Comparison of ENCODE assay signal across 14 cellular contexts in the genomic region with DNA sequence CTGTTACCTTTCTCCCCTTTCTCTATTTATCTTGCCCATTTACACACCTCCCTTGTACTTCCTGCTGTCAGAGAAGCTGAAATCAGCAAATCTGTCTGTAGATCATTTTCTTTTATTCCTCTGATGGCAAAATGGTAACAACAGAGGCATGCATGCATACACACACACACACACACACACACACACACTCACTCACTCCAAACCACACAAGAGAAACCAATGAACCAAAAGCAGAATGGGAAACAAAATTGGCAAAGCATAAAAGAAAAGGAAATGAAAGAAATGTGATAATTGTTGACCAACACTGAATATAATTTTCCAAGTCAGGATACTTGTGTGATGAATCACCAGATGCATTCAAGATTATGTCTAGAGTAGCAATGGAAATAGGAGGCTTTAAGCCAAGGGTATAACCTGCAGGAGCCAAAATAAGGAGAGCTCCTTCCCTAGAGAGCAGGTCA.
DNase-seq lines count a peak whose midpoint lies in the region; ATAC-seq, FAIRE-seq and TF ChIP-seq lines count a peak whose summit lies in the region.
"Had no signal": no experiment of that assay in that cellular context is flagged by ENCODE, and none has a peak within 500 bp of the region (broad histone marks: within the 10 kb centered on the region; RNA-seq: fewer than 3 reads in every experiment).

No MANE protein-coding gene starts in this region.

- TF ChIP-seq POLR2A in uterus (IDR thresholded peaks at IDR 0.05) = no peak

- FAIRE-seq in pancreas (lab: Jason Lieb, UNC) = no peak

- H3K79me2 ChIP-seq in OCI-LY7 (ENCODE audit: insufficient read depth, low read depth, low read length) = no peaks in the 10 kb centered on the region

- TF ChIP-seq CTCF in pancreas (IDR thresholded peaks at IDR 0.05) (no peak), OCI-LY7 (conservative IDR thresholded peaks at IDR 0.05; ENCODE audit: low read length) (no peak), uterus (IDR thresholded peaks at IDR 0.05) (no peak), tibial artery (IDR thresholded peaks at IDR 0.05) (no peak)

- no peaks in the 10 kb centered on the region for H4K20me1 ChIP-seq in OCI-LY7 (ENCODE audit: insufficient read depth, low read length)

- intact Hi-C loops in pancreas (cut with DNase I) = no loop called here
- intact Hi-C loops in OCI-LY7 (cut with micrococcal nuclease; ENCODE audit: unreplicated experiment) = no loop called here
- intact Hi-C loops in uterus (cut with DNase I; ENCODE audit: low total_unique reads) = no loop called here
- intact Hi-C loops in tibial artery (cut with DNase I; ENCODE audit: low total_unique reads) = no loop called here

- no peak overlapping the region for H2AFZ ChIP-seq in OCI-LY7 (ENCODE audit: low read length)

- H3K4me3 ChIP-seq in pancreas (no peak overlapping the region), OCI-LY7 (ENCODE audit: low read depth, low read length, poor library complexity, severe bottlenecking) (no peak overlapping the region), uterus (no peak overlapping the region), tibial artery (no peak overlapping the region)
- H3K4me3 ChIP-seq: lung, stomach had no signal

- H3K36me3 ChIP-seq in pancreas (no peaks in the 10 kb centered on the region), OCI-LY7 (ENCODE audit: insufficient read depth, low read length) (no peaks in the 10 kb centered on the region), uterus (no peaks in the 10 kb centered on the region), tibial artery (no peaks in the 10 kb centered on the region)
- H3K36me3 ChIP-seq: stomach had no signal

- H3K9me3 ChIP-seq in pancreas = no peaks in the 10 kb centered on the region
- H3K9me3 ChIP-seq in OCI-LY7 (ENCODE audit: low read length) = no peaks in the 10 kb centered on the region
- H3K9me3 ChIP-seq in uterus = no peaks in the 10 kb centered on the region
- no peaks in the 10 kb centered on the region for H3K9me3 ChIP-seq in tibial artery
- H3K9me3 ChIP-seq: stomach had no signal

- H3K27me3 ChIP-seq in pancreas = no peaks in the 10 kb centered on the region
- no peaks in the 10 kb centered on the region for H3K27me3 ChIP-seq in uterus
- no peaks in the 10 kb centered on the region for H3K27me3 ChIP-seq in tibial artery
- H3K27me3 ChIP-seq: stomach had no signal

- CTCF ChIA-PET in OCI-LY7 (lab: Charles Lee; ENCODE audit: unreplicated experiment) = no interaction called here

- H3K4me2 ChIP-seq in OCI-LY7 (ENCODE audit: low read length) = no peak overlapping the region

- H3K4me1 ChIP-seq in pancreas (peaks cover 0 to 8% (median 0%) of the 10 kb centered on the region in 3 donors), OCI-LY7 (ENCODE audit: insufficient read depth, low read length, poor library complexity, severe bottlenecking) (no peaks in the 10 kb centered on the region), uterus (no peaks in the 10 kb centered on the region), tibial artery (peaks cover 0 to 33% (median 5%) of the 10 kb centered on the region in 4 donors)

- H3K27ac ChIP-seq in pancreas (no peak overlapping the region), OCI-LY7 (ENCODE audit: low read depth, low read length, poor library complexity, severe bottlenecking) (no peak overlapping the region), uterus (no peak overlapping the region), tibial artery (no peak overlapping the region)

- peak in 3 of 4 donors; percentile 30 to 81 (median 69) for ATAC-seq in pancreas
- ATAC-seq: activated T-cell treated with anti-CD3 and anti-CD28 coated beads, Interleukin-2, amount 50 U/mL, for 4 hours had no signal

- POLR2A ChIA-PET in OCI-LY7 (lab: Charles Lee) = no interaction called here

- no TSS peak for BruUV-seq in OCI-LY7 (replicated peaks; lab: Mats Ljungman, UMichigan)

- DNase-seq in EL (peak; percentile 82), NCI-H2196 (lab: John Stamatoyannopoulos, UW; ENCODE audit: unreplicated experiment) (peak; percentile 70), dermis microvascular lymphatic vessel endothelial cell (ENCODE audit: low read depth in 2 of 2) (peak; percentile 43 to 79), pancreas (no peak), OCI-LY7 (ENCODE audit: low spot score) (no peak), uterus (no peak), tibial artery (no peak), NCI-H1436 treated with DMSO at 0.1 percent for 48 hours (lab: John Stamatoyannopoulos, UW) (no peak)
- DNase-seq: activated T-cell treated with anti-CD3 and anti-CD28 coated beads, Interleukin-2, amount 50 U/mL, for 4 hours; NCI-H1694 treated with DMSO at 0.1 percent for 48 hours; stimulated activated CD4-positive, alpha-beta T cell treated with anti-CD3 and anti-CD28 coated beads, Interleukin-12 subunit alpha, Interleukin-12 subunit beta, amount 100 ng/mL, for 4 hours; stomach; T-helper 1 cell had no signal

- no peaks in the 10 kb centered on the region for H3K9me2 ChIP-seq in OCI-LY7 (ENCODE audit: insufficient read depth, low read length)

Comparison
In these comparisons a context has a peak if more than half of its experiments do, and no peak if none do; other contexts are left out.
1. DNase-seq: peak in EL (single experiment), NCI-H2196 (single experiment) and dermis microvascular lymphatic vessel endothelial cell (2 of 2); none in pancreas (0 of 6), OCI-LY7 (single experiment), uterus (0 of 2), tibial artery (0 of 2) and NCI-H1436 treated with DMSO at 0.1 percent for 48 hours (single experiment).